ENCODE assay signal across 1 cellular context in genomic region chr14:53444677-53445312, GRCh38.
TF ChIP-seq lines count a peak whose summit lies in the region.

No MANE protein-coding gene starts in this region.

TF ChIP-seq in HepG2, 621 proteins besides CTCF, POLR2A, EP300 and RAD21 (continued from another document and continues in another):
- TF ChIP-seq PAXIP1 (CRISPR knock-in tag; conservative IDR thresholded peaks at IDR 0.05) (0 out of 2 replicates have a peak, but pooled peaks have one; percentile 13), NFYC (CRISPR knock-in tag; IDR thresholded peaks at IDR 0.05) (no peak), SOX13 (IDR thresholded peaks at IDR 0.05) (no peak), SOX13 (CRISPR knock-in tag; conservative IDR thresholded peaks at IDR 0.05 in 1 of 2, IDR thresholded peaks at IDR 0.05 in 1 of 2) (peak in 1 of 2 experiments; percentile 25; a peak in 1 of 4 replicates), ZNF724P (CRISPR knock-in tag; IDR thresholded peaks at IDR 0.05; ENCODE audit: borderline replicate concordance) (no peak), ZNF512B (CRISPR knock-in tag; IDR thresholded peaks at IDR 0.05; ENCODE audit: borderline replicate concordance) (no peak), SOX6 (IDR thresholded peaks at IDR 0.05) (no peak), SOX6 (CRISPR knock-in tag; IDR thresholded peaks at IDR 0.05) (0 out of 2 replicates have a peak, but pooled peaks have one; percentile 9), TOE1 (CRISPR knock-in tag; IDR thresholded peaks at IDR 0.05) (no peak), ZNF24 (IDR thresholded peaks at IDR 0.05) (no peak), U2AF1 (optimal IDR thresholded peaks at IDR 0.05; ENCODE audit: low read depth, low read length) (no peak), ZFP41 (CRISPR knock-in tag; IDR thresholded peaks at IDR 0.05; ENCODE audit: borderline replicate concordance) (no peak), BHLHE40 (IDR thresholded peaks at IDR 0.05; ENCODE audit: low read length) (no peak), SALL1 (CRISPR knock-in tag; IDR thresholded peaks at IDR 0.05) (no peak), PPARG (CRISPR knock-in tag; conservative IDR thresholded peaks at IDR 0.05) (peak; percentile 55; the same call in 1 of the 2 replicates), ZMYM4 (CRISPR knock-in tag; IDR thresholded peaks at IDR 0.05) (0 out of 2 replicates have a peak, but pooled peaks have one; percentile 22), CREB1 (IDR thresholded peaks at IDR 0.05) (no peak), CREB1 (CRISPR knock-in tag; IDR thresholded peaks at IDR 0.05) (no peak), ZNF367 (CRISPR knock-in tag; IDR thresholded peaks at IDR 0.05; ENCODE audit: borderline replicate concordance) (no peak), MYC (CRISPR knock-in tag; IDR thresholded peaks at IDR 0.05; ENCODE audit: borderline replicate concordance) (no peak), NR2F6 (IDR thresholded peaks at IDR 0.05) (no peak), NR2F6 (CRISPR knock-in tag; IDR thresholded peaks at IDR 0.05) (0 out of 2 replicates have a peak, but pooled peaks have one; percentile 19), HNRNPH1 (optimal IDR thresholded peaks at IDR 0.05; ENCODE audit: low read depth, low read length) (no peak), ZNF513 (CRISPR knock-in tag; conservative IDR thresholded peaks at IDR 0.05) (no peak), RFX5 (IDR thresholded peaks at IDR 0.05; ENCODE audit: low read depth, low read length) (no peak), MAFG (CRISPR knock-in tag; IDR thresholded peaks at IDR 0.05) (no peak), HNF4G (IDR thresholded peaks at IDR 0.05; ENCODE audit: borderline replicate concordance, low read depth, low read length) (peak; percentile 47; the same call in 1 of the 2 replicates), HNF4G (CRISPR knock-in tag; IDR thresholded peaks at IDR 0.05; ENCODE audit: borderline replicate concordance, low read depth) (no peak), ZNF17 (CRISPR knock-in tag; IDR thresholded peaks at IDR 0.05) (no peak), SCMH1 (CRISPR knock-in tag; IDR thresholded peaks at IDR 0.05; ENCODE audit: borderline replicate concordance) (no peak), KDM3A (CRISPR knock-in tag; IDR thresholded peaks at IDR 0.05; ENCODE audit: low read depth) (no peak), SKI (IDR thresholded peaks at IDR 0.05; ENCODE audit: partially characterized antibody) (no peak), SALL2 (CRISPR knock-in tag; IDR thresholded peaks at IDR 0.05) (no peak), KDM5B (CRISPR knock-in tag; IDR thresholded peaks at IDR 0.05; ENCODE audit: borderline replicate concordance) (no peak), HNF4A (CRISPR knock-in tag; IDR thresholded peaks at IDR 0.05) (peak; percentile 84), PRDM10 (CRISPR knock-in tag; IDR thresholded peaks at IDR 0.05; ENCODE audit: low read depth) (no peak)
- TF ChIP-seq, protein P1, sequence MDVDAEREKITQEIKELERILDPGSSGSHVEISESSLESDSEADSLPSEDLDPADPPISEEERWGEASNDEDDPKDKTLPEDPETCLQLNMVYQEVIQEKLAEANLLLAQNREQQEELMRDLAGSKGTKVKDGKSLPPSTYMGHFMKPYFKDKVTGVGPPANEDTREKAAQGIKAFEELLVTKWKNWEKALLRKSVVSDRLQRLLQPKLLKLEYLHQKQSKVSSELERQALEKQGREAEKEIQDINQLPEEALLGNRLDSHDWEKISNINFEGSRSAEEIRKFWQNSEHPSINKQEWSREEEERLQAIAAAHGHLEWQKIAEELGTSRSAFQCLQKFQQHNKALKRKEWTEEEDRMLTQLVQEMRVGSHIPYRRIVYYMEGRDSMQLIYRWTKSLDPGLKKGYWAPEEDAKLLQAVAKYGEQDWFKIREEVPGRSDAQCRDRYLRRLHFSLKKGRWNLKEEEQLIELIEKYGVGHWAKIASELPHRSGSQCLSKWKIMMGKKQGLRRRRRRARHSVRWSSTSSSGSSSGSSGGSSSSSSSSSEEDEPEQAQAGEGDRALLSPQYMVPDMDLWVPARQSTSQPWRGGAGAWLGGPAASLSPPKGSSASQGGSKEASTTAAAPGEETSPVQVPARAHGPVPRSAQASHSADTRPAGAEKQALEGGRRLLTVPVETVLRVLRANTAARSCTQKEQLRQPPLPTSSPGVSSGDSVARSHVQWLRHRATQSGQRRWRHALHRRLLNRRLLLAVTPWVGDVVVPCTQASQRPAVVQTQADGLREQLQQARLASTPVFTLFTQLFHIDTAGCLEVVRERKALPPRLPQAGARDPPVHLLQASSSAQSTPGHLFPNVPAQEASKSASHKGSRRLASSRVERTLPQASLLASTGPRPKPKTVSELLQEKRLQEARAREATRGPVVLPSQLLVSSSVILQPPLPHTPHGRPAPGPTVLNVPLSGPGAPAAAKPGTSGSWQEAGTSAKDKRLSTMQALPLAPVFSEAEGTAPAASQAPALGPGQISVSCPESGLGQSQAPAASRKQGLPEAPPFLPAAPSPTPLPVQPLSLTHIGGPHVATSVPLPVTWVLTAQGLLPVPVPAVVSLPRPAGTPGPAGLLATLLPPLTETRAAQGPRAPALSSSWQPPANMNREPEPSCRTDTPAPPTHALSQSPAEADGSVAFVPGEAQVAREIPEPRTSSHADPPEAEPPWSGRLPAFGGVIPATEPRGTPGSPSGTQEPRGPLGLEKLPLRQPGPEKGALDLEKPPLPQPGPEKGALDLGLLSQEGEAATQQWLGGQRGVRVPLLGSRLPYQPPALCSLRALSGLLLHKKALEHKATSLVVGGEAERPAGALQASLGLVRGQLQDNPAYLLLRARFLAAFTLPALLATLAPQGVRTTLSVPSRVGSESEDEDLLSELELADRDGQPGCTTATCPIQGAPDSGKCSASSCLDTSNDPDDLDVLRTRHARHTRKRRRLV (CRISPR knock-in tag; IDR thresholded peaks at IDR 0.05): no peak
- TF ChIP-seq, protein P2, sequence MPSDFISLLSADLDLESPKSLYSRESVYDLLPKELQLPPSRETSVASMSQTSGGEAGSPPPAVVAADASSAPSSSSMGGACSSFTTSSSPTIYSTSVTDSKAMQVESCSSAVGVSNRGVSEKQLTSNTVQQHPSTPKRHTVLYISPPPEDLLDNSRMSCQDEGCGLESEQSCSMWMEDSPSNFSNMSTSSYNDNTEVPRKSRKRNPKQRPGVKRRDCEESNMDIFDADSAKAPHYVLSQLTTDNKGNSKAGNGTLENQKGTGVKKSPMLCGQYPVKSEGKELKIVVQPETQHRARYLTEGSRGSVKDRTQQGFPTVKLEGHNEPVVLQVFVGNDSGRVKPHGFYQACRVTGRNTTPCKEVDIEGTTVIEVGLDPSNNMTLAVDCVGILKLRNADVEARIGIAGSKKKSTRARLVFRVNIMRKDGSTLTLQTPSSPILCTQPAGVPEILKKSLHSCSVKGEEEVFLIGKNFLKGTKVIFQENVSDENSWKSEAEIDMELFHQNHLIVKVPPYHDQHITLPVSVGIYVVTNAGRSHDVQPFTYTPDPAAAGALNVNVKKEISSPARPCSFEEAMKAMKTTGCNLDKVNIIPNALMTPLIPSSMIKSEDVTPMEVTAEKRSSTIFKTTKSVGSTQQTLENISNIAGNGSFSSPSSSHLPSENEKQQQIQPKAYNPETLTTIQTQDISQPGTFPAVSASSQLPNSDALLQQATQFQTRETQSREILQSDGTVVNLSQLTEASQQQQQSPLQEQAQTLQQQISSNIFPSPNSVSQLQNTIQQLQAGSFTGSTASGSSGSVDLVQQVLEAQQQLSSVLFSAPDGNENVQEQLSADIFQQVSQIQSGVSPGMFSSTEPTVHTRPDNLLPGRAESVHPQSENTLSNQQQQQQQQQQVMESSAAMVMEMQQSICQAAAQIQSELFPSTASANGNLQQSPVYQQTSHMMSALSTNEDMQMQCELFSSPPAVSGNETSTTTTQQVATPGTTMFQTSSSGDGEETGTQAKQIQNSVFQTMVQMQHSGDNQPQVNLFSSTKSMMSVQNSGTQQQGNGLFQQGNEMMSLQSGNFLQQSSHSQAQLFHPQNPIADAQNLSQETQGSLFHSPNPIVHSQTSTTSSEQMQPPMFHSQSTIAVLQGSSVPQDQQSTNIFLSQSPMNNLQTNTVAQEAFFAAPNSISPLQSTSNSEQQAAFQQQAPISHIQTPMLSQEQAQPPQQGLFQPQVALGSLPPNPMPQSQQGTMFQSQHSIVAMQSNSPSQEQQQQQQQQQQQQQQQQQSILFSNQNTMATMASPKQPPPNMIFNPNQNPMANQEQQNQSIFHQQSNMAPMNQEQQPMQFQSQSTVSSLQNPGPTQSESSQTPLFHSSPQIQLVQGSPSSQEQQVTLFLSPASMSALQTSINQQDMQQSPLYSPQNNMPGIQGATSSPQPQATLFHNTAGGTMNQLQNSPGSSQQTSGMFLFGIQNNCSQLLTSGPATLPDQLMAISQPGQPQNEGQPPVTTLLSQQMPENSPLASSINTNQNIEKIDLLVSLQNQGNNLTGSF (CRISPR knock-in tag; IDR thresholded peaks at IDR 0.05): no peak
